27 cellular contexts compared by ENCODE assay signal in the genomic region with DNA sequence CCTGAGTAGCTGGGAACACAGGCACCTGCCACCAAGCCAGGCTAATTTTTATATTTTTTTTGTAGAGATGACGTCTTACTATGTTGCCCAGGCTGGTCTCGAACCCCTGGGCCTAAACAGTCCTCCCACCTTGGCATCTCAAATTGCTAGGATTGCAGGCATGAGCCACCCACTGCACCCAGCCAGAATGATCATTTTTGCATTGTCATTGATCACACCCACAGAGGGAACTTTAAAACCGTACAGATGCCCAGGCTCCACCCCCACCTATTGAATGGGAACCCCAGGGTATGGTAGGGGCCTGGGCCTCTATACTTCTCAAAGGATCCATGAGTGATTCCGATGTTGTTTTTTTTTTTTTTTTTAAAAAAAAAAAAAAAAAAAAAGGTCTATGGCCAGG. TPM values are rescaled to one million over a fixed set of nuclear protein-coding genes. Genes with fewer than 3 reads are reported as not detected.
"Had no signal": no experiment of that assay in that cellular context is flagged by ENCODE, and none has a peak within 500 bp of the region (broad histone marks: within the 10 kb centered on the region; RNA-seq: fewer than 3 reads in every experiment).

No MANE protein-coding gene starts in this region.

- H3K36me3 Mint-ChIP-seq: activated CD4-positive, alpha-beta memory T cell treated with anti-CD3 and anti-CD28 coated beads for 36 hours; activated naive CD4-positive, alpha-beta T cell treated with anti-CD3 and anti-CD28 coated beads, Interleukin-2, amount 50 U/mL, for 24 hours had no signal

- H2AFZ ChIP-seq: hepatocyte had no signal

- H3K27ac ChIP-seq: hepatocyte, sigmoid colon had no signal

- FAIRE-seq: frontal cortex had no signal

- H3K9me3 ChIP-seq: sigmoid colon, upper lobe of left lung had no signal

- H3K4me3 ChIP-seq: hepatocyte, sigmoid colon, upper lobe of left lung had no signal

- H3K27me3 ChIP-seq: hepatocyte, upper lobe of left lung had no signal

- H3K4me2 ChIP-seq: hepatocyte had no signal

- DNase-seq: activated CD4-positive, alpha-beta memory T cell treated with anti-CD3 and anti-CD28 coated beads for 36 hours; activated CD4-positive, alpha-beta T cell treated with anti-CD3 and anti-CD28 coated beads for 4 hours; activated CD4-positive, CD25-positive, alpha-beta regulatory T cell; activated gamma-delta T cell; dermis blood vessel endothelial cell; effector CD8-positive, alpha-beta T cell; glutamatergic neuron; mesenchymal stem cell; retina; sigmoid colon; stimulated activated CD4-positive, alpha-beta T cell treated with anti-CD3 and anti-CD28 coated beads, Interleukin-4, amount 100 ng/mL, for 1 hour; stimulated activated naive CD4-positive, alpha-beta T cell treated with Interleukin-2 at 50 U/mL for 16 hours; upper lobe of left lung had no signal

- H3K9me3 Mint-ChIP-seq: activated CD4-positive, alpha-beta memory T cell treated with anti-CD3 and anti-CD28 coated beads for 36 hours; activated naive CD4-positive, alpha-beta T cell treated with anti-CD3 and anti-CD28 coated beads, Interleukin-2, amount 50 U/mL, for 24 hours; activated T-helper 1 cell treated with anti-CD3 and anti-CD28 coated beads, Interleukin-12 subunit alpha, Interleukin-12 subunit beta, Interleukin-2, Interleukin-4 antibody, amounts not matched to agents 30 ng/mL and 10 ng/mL and 1 ng/mL, durations not matched to agents 14 hours and 24 hours and 36 hours; brain had no signal

- H3K4me3 Mint-ChIP-seq: activated CD4-positive, alpha-beta memory T cell treated with anti-CD3 and anti-CD28 coated beads for 36 hours; activated naive CD4-positive, alpha-beta T cell treated with anti-CD3 and anti-CD28 coated beads, Interleukin-2, amount 50 U/mL, for 24 hours; activated T-helper 1 cell treated with anti-CD3 and anti-CD28 coated beads, Interleukin-12 subunit alpha, Interleukin-12 subunit beta, Interleukin-2, Interleukin-4 antibody, amounts not matched to agents 30 ng/mL and 10 ng/mL and 1 ng/mL, durations not matched to agents 14 hours and 24 hours and 36 hours; brain had no signal

- H3K4me1 Mint-ChIP-seq: activated naive CD4-positive, alpha-beta T cell treated with anti-CD3 and anti-CD28 coated beads, Interleukin-2, amount 50 U/mL, for 24 hours; brain had no signal

- H3K27me3 Mint-ChIP-seq: activated CD4-positive, alpha-beta memory T cell treated with anti-CD3 and anti-CD28 coated beads for 36 hours; activated naive CD4-positive, alpha-beta T cell treated with anti-CD3 and anti-CD28 coated beads, Interleukin-2, amount 50 U/mL, for 24 hours had no signal

- ATAC-seq: esophagus mucosa had no signal

- H3K27ac Mint-ChIP-seq: activated CD4-positive, alpha-beta memory T cell treated with anti-CD3 and anti-CD28 coated beads for 36 hours; activated naive CD4-positive, alpha-beta T cell treated with anti-CD3 and anti-CD28 coated beads, Interleukin-2, amount 50 U/mL, for 24 hours; activated T-helper 1 cell treated with anti-CD3 and anti-CD28 coated beads, Interleukin-12 subunit alpha, Interleukin-12 subunit beta, Interleukin-2, Interleukin-4 antibody, amounts not matched to agents 30 ng/mL and 10 ng/mL and 1 ng/mL, durations not matched to agents 14 hours and 24 hours and 36 hours; brain had no signal

RNA-seq across cellular contexts. Expression of a gene that starts 36.7 kb away (rescaled TPM):
- total RNA-seq: T-helper 1 cell treated with Interleukin-12 subunit alpha and Interleukin-12 subunit beta and Interleukin-4 antibody, amounts not matched to agents 30 ng/mL and 1 ng/mL, for 36 hours had no signal

RNA-seq across cellular contexts. Expression of a gene that starts 51.0 kb away (rescaled TPM):
- total RNA-seq: activated CD4-positive, alpha-beta memory T cell treated with anti-CD3 and anti-CD28 coated beads for 36 hours; activated T-helper 1 cell treated with anti-CD3 and anti-CD28 coated beads, Interleukin-12 subunit alpha, Interleukin-12 subunit beta, Interleukin-2, Interleukin-4 antibody, amounts not matched to agents 30 ng/mL and 10 ng/mL and 1 ng/mL, durations not matched to agents 14 hours and 24 hours and 36 hours; aorta; cardiac septum; dermis blood vessel endothelial cell; endothelial cell of umbilical vein; esophagus mucosa; frontal cortex; mononuclear cell; myocyte; posterior vena cava; sigmoid colon; T-helper 1 cell treated with Interleukin-12 subunit alpha and Interleukin-12 subunit beta and Interleukin-4 antibody, amounts not matched to agents 30 ng/mL and 1 ng/mL, for 36 hours had no signal
- polyA plus RNA-seq: aorta, neural cell had no signal
